ENCODE assay signal across 8 cellular contexts in genomic region chr15:101276501-101277037, GRCh38. TPM values are rescaled to one million over a fixed set of nuclear protein-coding genes. Genes with fewer than 3 reads are reported as not detected.
DNase-seq lines count a peak whose midpoint lies in the region; ATAC-seq, FAIRE-seq and TF ChIP-seq lines count a peak whose summit lies in the region.

No MANE protein-coding gene starts in this region.

- peaks cover 8% of the 10 kb centered on the region for H3K23me2 ChIP-seq in H1 (ENCODE audit: low read depth, low read length)

- no peak overlapping the region for H2AFZ ChIP-seq in H1 (ENCODE audit: low read length)
- no peak overlapping the region for H2AFZ ChIP-seq in neural cell (ENCODE audit: low read depth, low read length)

- H3K79me2 ChIP-seq in H1 (ENCODE audit: control insufficient read depth in 1 of 2, insufficient read depth in 2 of 2, low read length in 2 of 2), result peaks cover 0 to 17% of the 10 kb centered on the region in 2 experiments; a peak in 3 of 4 replicates
- peaks cover 17% of the 10 kb centered on the region for H3K79me2 ChIP-seq in neural cell (replicated peaks; ENCODE audit: insufficient read depth, low read length)

- H3K36me3 ChIP-seq in SJSA1 (peaks cover 71% of the 10 kb centered on the region), H1 (ENCODE audit: control insufficient read depth in 2 of 4, insufficient read depth in 4 of 4, low read length in 3 of 4) (peaks cover 24 to 53% (median 41%) of the 10 kb centered on the region in 4 experiments), neural cell (ENCODE audit: insufficient read depth, low read length) (no peaks in the 10 kb centered on the region)

- H3K9me2 ChIP-seq in neural cell (ENCODE audit: insufficient read depth, low read length), result no peaks in the 10 kb centered on the region

- no peak overlapping the region for H4K5ac ChIP-seq in H1 (ENCODE audit: insufficient read length, low read depth, low read length)

- H3K27me3 ChIP-seq in SJSA1 (replicated peaks) (no peaks in the 10 kb centered on the region), H1 (replicated peaks in 1 of 4; ENCODE audit: control insufficient read depth in 3 of 4, extremely low read depth in 1 of 4, insufficient read depth in 3 of 4, low read length in 3 of 4) (no peaks in the 10 kb centered on the region), neural cell (ENCODE audit: insufficient read depth, low read depth, low read length) (no peaks in the 10 kb centered on the region)

- no peak overlapping the region for H3K4ac ChIP-seq in H1 (replicated peaks; ENCODE audit: insufficient read length, low read depth, low read length)

- H4K8ac ChIP-seq in H1 (ENCODE audit: extremely low read depth, insufficient read depth, low read length), result no peak overlapping the region

- H2BK120ac ChIP-seq in H1 (replicated peaks; ENCODE audit: low read depth, low read length), result no peak overlapping the region

- peak; percentile 14 for DNase-seq in stimulated activated naive CD4-positive, alpha-beta T cell treated with Interleukin-2 at 50 U/mL for 16 hours (lab: John Stamatoyannopoulos, UW)
- no peak for DNase-seq in stimulated activated naive CD4-positive, alpha-beta T cell (lab: John Stamatoyannopoulos, UW)
- peak in 1 of 2 experiments; percentile 41 for DNase-seq in SJSA1 (ENCODE audit: low read depth in 1 of 2, low spot score in 2 of 2)
- DNase-seq in H1 (ENCODE audit: low read depth in 1 of 2, low spot score in 2 of 2), result no peak
- DNase-seq in NCI-H1092 treated with DMSO at 0.1 percent for 48 hours (lab: John Stamatoyannopoulos, UW), result no peak
- DNase-seq in posterior vena cava (ENCODE audit: low spot score), result no peak

- no peak overlapping the region for H2BK12ac ChIP-seq in H1 (ENCODE audit: low read depth, low read length)

- intact Hi-C loops in posterior vena cava (cut with DNase I), result loop anchor here in 1 of 2 donors (2.0 kb wide), 1 partner anchor 44 kb away; no protein-coding TSS in a partner anchor

- H3K9ac ChIP-seq in H1 (replicated peaks in 1 of 4; ENCODE audit: extremely low read depth in 1 of 4, low read depth in 3 of 4, low read length in 3 of 4) (peak overlapping the region in 3 of 4 experiments; percentile 52 to 70 (median 70); a peak in 6 of 7 replicates), neural cell (ENCODE audit: low read length) (peak overlapping the region; percentile 67)

- FAIRE-seq in H1 (lab: Jason Lieb, UNC), result no peak

- no peak overlapping the region for H3K56ac ChIP-seq in H1 (replicated peaks; ENCODE audit: insufficient read length, low read depth, low read length)

- WGBS in H1 (ENCODE audit: extremely low coverage in 1 of 2, insufficient coverage in 1 of 2, insufficient read length in 1 of 2, insufficient replicate concordance in 2 of 2, low coverage in 1 of 2, low lambda C conversion rate in 2 of 2, missing lambda C conversion rate in 1 of 2), 2 experiments, result 32% methylated on average over 14 of the region's 14 CpGs; no CpG with 5 or more reads in 1 of the 2 experiments

- POLR2A ChIA-PET in H1 (lab: Charles Lee; ENCODE audit: partially characterized antibody), result interaction anchor here (0.7 to 0.8 kb wide), 2 partner anchors 18 to 265 kb away, joined by 3 to 4 read pairs; no protein-coding TSS in a partner anchor

- H3K27ac ChIP-seq in SJSA1 (peak overlapping the region; percentile 73), H1 (ENCODE audit: low read depth, low read length) (peak overlapping the region; percentile 13; the same call in 1 of the 2 replicates), neural cell (ENCODE audit: low read length) (peak overlapping the region; percentile 55)

- H3K4me3 ChIP-seq in SJSA1 (peak overlapping the region; percentile 94), H1 (ENCODE audit: extremely low read depth in 1 of 4, insufficient read depth in 2 of 4, low read depth in 3 of 4, low read length in 4 of 4) (peak overlapping the region; percentile 90 to 94 (median 93)), neural cell (ENCODE audit: low read length) (peak overlapping the region; percentile 97)

- TF ChIP-seq EP300 in H1 (IDR thresholded peaks at IDR 0.05; ENCODE audit: borderline replicate concordance in 1 of 2, low read depth in 2 of 2, low read length in 2 of 2), result no peak
- no peak for TF ChIP-seq EP300 in neural cell (conservative IDR thresholded peaks at IDR 0.05; ENCODE audit: poor library complexity, severe bottlenecking)

- peak overlapping the region; percentile 98 for H3K4me2 ChIP-seq in H1 (ENCODE audit: insufficient read depth in 1 of 2, low read depth in 2 of 2, low read length in 2 of 2)
- peak overlapping the region; percentile 94 for H3K4me2 ChIP-seq in neural cell (ENCODE audit: low read length)

- TF ChIP-seq CTCF in H1 (IDR thresholded peaks at IDR 0.05; ENCODE audit: control extremely low read depth in 1 of 3, insufficient read depth in 1 of 3, low read depth in 1 of 3, low read length in 3 of 3) (peak in 1 of 3 experiments; percentile 20; a peak in 1 of 4 replicates), neural cell (IDR thresholded peaks at IDR 0.05; ENCODE audit: poor library complexity, severe bottlenecking) (no peak)

- CTCF ChIA-PET in H1 (lab: Charles Lee; ENCODE audit: partially characterized antibody), result interaction anchor here (0.6 to 1.5 kb wide), 6 partner anchors 9 to 378 kb away, joined by 3 to 8 read pairs (median 3); no protein-coding TSS in a partner anchor

- TF ChIP-seq RAD21 in H1 (IDR thresholded peaks at IDR 0.05 in 1 of 2, conservative IDR thresholded peaks at IDR 0.05 in 1 of 2; ENCODE audit: low read depth in 2 of 2, low read length in 2 of 2) (0 out of 4 replicates have a peak, but pooled peaks of 1 of the 2 experiments have one; percentile 1), neural cell (conservative IDR thresholded peaks at IDR 0.05) (no peak)

- H3K79me1 ChIP-seq in H1 (ENCODE audit: low read depth, low read length), result no peaks in the 10 kb centered on the region; the same call in 1 of the 2 replicates

- no peak overlapping the region for H3K23ac ChIP-seq in H1 (ENCODE audit: insufficient read length)

- no peak overlapping the region for H3K14ac ChIP-seq in H1 (ENCODE audit: insufficient read length)

- peak; percentile 35 for ATAC-seq in HG03060 (IDR thresholded peaks at IDR 0.05; ENCODE audit: low read depth, unreplicated experiment)

- H3K18ac ChIP-seq in H1 (ENCODE audit: extremely low read depth, low read length), result no peak overlapping the region

- H3K9me3 ChIP-seq in SJSA1 (replicated peaks) (no peaks in the 10 kb centered on the region), H1 (ENCODE audit: insufficient read depth in 2 of 2, low read depth in 1 of 2, low read length in 1 of 2) (no peaks in the 10 kb centered on the region), neural cell (ENCODE audit: low read length) (no peaks in the 10 kb centered on the region)

- H3F3A ChIP-seq in neural cell (ENCODE audit: insufficient read depth, low read length, poor library complexity, severe bottlenecking), result no peaks in the 10 kb centered on the region

- no peak for TF ChIP-seq POLR2A in H1 (IDR thresholded peaks at IDR 0.05; ENCODE audit: control extremely low read depth in 1 of 2, low read depth in 2 of 2, low read length in 2 of 2)

- H2BK20ac ChIP-seq in H1 (ENCODE audit: low read length), result no peak overlapping the region

- H3K4me1 ChIP-seq in SJSA1 (replicated peaks) (peaks cover 5% of the 10 kb centered on the region), H1 (replicated peaks in 1 of 4; ENCODE audit: control insufficient read depth in 3 of 4, insufficient read depth in 4 of 4, low read length in 3 of 4) (peaks cover 0 to 3% (median 1%) of the 10 kb centered on the region in 4 experiments; a peak in 3 of 7 replicates)

- no peak overlapping the region for H2BK15ac ChIP-seq in H1 (ENCODE audit: low read length)

- H4K20me1 ChIP-seq in H1 (replicated peaks in 1 of 2; ENCODE audit: control insufficient read depth in 1 of 2, insufficient read depth in 2 of 2, low read length in 2 of 2) (peaks cover 0 to 9% of the 10 kb centered on the region in 2 experiments), neural cell (ENCODE audit: insufficient read depth) (no peaks in the 10 kb centered on the region)

- H4K91ac ChIP-seq in H1 (replicated peaks; ENCODE audit: insufficient read length, low read length), result no peak overlapping the region

- 0 out of 2 replicates have a peak overlapping the region, but pooled peaks have one; percentile 27 for H2BK5ac ChIP-seq in H1 (ENCODE audit: low read depth, low read length)

- no peak overlapping the region for H2AK5ac ChIP-seq in H1 (ENCODE audit: low read depth, low read length)

RNA-seq across cellular contexts. Expression of gene SELENOS, which starts 0.7 kb away (rescaled TPM):
- total RNA-seq in SJSA1 (2014; rRNA removed; shearing (Covaris generic)), result 180 and 181 TPM in 2 replicates
- 45.2 and 46.0 TPM in 2 replicates for total RNA-seq in H1 (2021; fragmentation: NEBNext Ultra II Directional; extraction: Animal tissue kit (Norgen Biotek cat#: 25700))
- polyA plus RNA-seq in H1 (2011; rRNA removed) (31.0 and 45.1 TPM in 2 replicates), neural cell (128 and 136 TPM in 2 replicates)
- polyA plus RNA-seq in H1 (2011; cell fraction: cytosol; rRNA removed), result 51.7 TPM
- 16.3 TPM for polyA plus RNA-seq in H1 (2011; cell fraction: nucleus; rRNA removed)
- 33.4 to 41.9 TPM (median 36.8 TPM) in 4 replicates for polyA plus RNA-seq in H1 (2012, experiment 1 of 2)
- polyA plus RNA-seq in H1 (2012, experiment 2 of 2), result 35.5 TPM
- 61.0 TPM for polyA plus RNA-seq in H1 (2013, experiment 1 of 2)
- polyA plus RNA-seq in H1 (2013, experiment 2 of 2), result 78.8 TPM
- 16.3 and 16.9 TPM in 2 replicates for polyA minus RNA-seq in H1 (2011; rRNA and poly(A)+ RNA removed)
- polyA minus RNA-seq in H1 (2011; cell fraction: cytosol; rRNA and poly(A)+ RNA removed), result 5.7 TPM
- polyA minus RNA-seq in H1 (2011; cell fraction: nucleus; rRNA and poly(A)+ RNA removed), result 17.3 TPM
- 54.8 and 54.9 TPM in 2 replicates for polyA minus RNA-seq in neural cell
- 10 to 100 TPM; 67.4 to 76.7 TPM for total RNA-seq in posterior vena cava

RNA-seq across cellular contexts. Expression of gene SNRPA1, which starts 18.5 kb away (rescaled TPM):
- 37.9 and 76.3 TPM in 2 replicates for total RNA-seq in SJSA1 (2014; rRNA removed; shearing (Covaris generic))
- total RNA-seq in H1 (2021; fragmentation: NEBNext Ultra II Directional; extraction: Animal tissue kit (Norgen Biotek cat#: 25700)), result 214 and 221 TPM in 2 replicates
- polyA plus RNA-seq in H1 (2011; rRNA removed) (140 and 143 TPM in 2 replicates), neural cell (34.7 and 53.6 TPM in 2 replicates)
- 226 TPM for polyA plus RNA-seq in H1 (2011; cell fraction: cytosol; rRNA removed)
- 37.4 TPM for polyA plus RNA-seq in H1 (2011; cell fraction: nucleus; rRNA removed)
- polyA plus RNA-seq in H1 (2012, experiment 1 of 2), result 168 to 211 TPM (median 174 TPM) in 4 replicates
- 66.1 TPM for polyA plus RNA-seq in H1 (2012, experiment 2 of 2)
- 160 TPM for polyA plus RNA-seq in H1 (2013, experiment 1 of 2)
- polyA plus RNA-seq in H1 (2013, experiment 2 of 2), result 163 TPM
- 46.8 and 53.6 TPM in 2 replicates for polyA minus RNA-seq in H1 (2011; rRNA and poly(A)+ RNA removed)
- polyA minus RNA-seq in H1 (2011; cell fraction: cytosol; rRNA and poly(A)+ RNA removed), result 59.4 TPM
- polyA minus RNA-seq in H1 (2011; cell fraction: nucleus; rRNA and poly(A)+ RNA removed), result 34.4 TPM
- polyA minus RNA-seq in neural cell, result 30.7 and 38.1 TPM in 2 replicates
- total RNA-seq in posterior vena cava, result 10 to 100 TPM; 33.6 to 38.2 TPM

RNA-seq across cellular contexts. Expression of gene CHSY1, which starts 24.7 kb away (rescaled TPM):
- 47.9 and 62.8 TPM in 2 replicates for total RNA-seq in SJSA1 (2014; rRNA removed; shearing (Covaris generic))
- total RNA-seq in H1 (2021; fragmentation: NEBNext Ultra II Directional; extraction: Animal tissue kit (Norgen Biotek cat#: 25700)), result 60.3 and 60.7 TPM in 2 replicates
- polyA plus RNA-seq in H1 (2011; rRNA removed) (15.5 and 24.9 TPM in 2 replicates), neural cell (16.1 and 18.1 TPM in 2 replicates)
- 22.3 TPM for polyA plus RNA-seq in H1 (2011; cell fraction: cytosol; rRNA removed)
- polyA plus RNA-seq in H1 (2011; cell fraction: nucleus; rRNA removed), result 14.3 TPM
- 29.7 to 40.6 TPM (median 32.7 TPM) in 4 replicates for polyA plus RNA-seq in H1 (2012, experiment 1 of 2)
- polyA plus RNA-seq in H1 (2012, experiment 2 of 2), result 5.0 TPM
- polyA plus RNA-seq in H1 (2013, experiment 1 of 2), result 66.9 TPM
- 67.9 TPM for polyA plus RNA-seq in H1 (2013, experiment 2 of 2)
- polyA minus RNA-seq in H1 (2011; rRNA and poly(A)+ RNA removed), result 33.5 and 40.4 TPM in 2 replicates
- polyA minus RNA-seq in H1 (2011; cell fraction: cytosol; rRNA and poly(A)+ RNA removed), result 26.6 TPM
- polyA minus RNA-seq in H1 (2011; cell fraction: nucleus; rRNA and poly(A)+ RNA removed), result 25.8 TPM
- 39.7 and 43.2 TPM in 2 replicates for polyA minus RNA-seq in neural cell
- 10 to 100 TPM; 48.6 to 57.3 TPM for total RNA-seq in posterior vena cava

Comparison
In these comparisons a context has a peak if more than half of its experiments do, and no peak if none do; other contexts are left out.
1. H3K27ac ChIP-seq: peak in every context shown above with its lines; median percentile 73 in SJSA1; 55 in neural cell; 13 in H1.